1 cellular context compared by ENCODE assay signal in the genomic region with DNA sequence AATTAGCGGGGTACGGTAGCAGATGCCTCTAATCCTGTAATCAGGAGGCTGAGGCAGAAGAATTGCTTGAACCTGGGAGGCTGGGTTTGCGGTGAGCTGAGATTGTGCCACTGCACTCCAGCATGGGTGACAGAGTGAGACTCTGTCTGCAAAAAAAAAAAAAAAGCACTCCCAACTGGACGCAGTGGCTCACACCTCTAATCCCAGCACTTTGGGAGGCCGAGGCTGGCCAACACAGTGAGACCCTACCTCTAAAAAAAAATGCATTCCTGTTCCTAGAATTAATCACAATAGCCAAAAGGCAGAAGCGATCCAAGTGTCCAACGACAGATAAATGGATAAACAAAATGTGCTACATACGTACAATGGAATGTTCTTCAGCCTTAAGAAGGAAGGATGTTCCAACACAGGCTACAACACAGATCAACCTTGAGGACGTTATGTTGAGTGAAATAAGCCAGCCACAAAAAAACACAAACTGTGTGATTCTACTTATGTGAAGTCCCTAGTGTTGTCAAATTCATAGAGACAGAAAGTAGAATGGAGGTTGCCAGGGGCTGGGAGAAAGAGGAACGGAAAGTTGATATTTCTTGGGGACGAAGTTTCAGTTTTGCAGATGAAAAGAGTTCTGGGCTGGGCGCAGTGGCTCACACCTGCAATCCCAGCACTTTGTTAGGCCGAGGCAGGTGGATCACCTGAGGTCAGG.
TF ChIP-seq lines count a peak whose summit lies in the region.

No MANE protein-coding gene starts in this region.

TF ChIP-seq in K562, 482 proteins besides CTCF, POLR2A, EP300 and RAD21:
- no peak for TF ChIP-seq POLR3G (IDR thresholded peaks at IDR 0.05; ENCODE audit: extremely low read depth, insufficient read length, insufficient replicate concordance)
- TF ChIP-seq, protein P1, sequence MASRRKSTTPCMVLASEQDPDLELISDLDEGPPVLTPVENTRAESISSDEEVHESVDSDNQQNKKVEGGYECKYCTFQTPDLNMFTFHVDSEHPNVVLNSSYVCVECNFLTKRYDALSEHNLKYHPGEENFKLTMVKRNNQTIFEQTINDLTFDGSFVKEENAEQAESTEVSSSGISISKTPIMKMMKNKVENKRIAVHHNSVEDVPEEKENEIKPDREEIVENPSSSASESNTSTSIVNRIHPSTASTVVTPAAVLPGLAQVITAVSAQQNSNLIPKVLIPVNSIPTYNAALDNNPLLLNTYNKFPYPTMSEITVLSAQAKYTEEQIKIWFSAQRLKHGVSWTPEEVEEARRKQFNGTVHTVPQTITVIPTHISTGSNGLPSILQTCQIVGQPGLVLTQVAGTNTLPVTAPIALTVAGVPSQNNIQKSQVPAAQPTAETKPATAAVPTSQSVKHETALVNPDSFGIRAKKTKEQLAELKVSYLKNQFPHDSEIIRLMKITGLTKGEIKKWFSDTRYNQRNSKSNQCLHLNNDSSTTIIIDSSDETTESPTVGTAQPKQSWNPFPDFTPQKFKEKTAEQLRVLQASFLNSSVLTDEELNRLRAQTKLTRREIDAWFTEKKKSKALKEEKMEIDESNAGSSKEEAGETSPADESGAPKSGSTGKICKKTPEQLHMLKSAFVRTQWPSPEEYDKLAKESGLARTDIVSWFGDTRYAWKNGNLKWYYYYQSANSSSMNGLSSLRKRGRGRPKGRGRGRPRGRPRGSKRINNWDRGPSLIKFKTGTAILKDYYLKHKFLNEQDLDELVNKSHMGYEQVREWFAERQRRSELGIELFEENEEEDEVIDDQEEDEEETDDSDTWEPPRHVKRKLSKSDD (conservative IDR thresholded peaks at IDR 0.05; ENCODE audit: low read length): no peak
- TF ChIP-seq HDGF (IDR thresholded peaks at IDR 0.05): no peak
- TF ChIP-seq, protein P2, sequence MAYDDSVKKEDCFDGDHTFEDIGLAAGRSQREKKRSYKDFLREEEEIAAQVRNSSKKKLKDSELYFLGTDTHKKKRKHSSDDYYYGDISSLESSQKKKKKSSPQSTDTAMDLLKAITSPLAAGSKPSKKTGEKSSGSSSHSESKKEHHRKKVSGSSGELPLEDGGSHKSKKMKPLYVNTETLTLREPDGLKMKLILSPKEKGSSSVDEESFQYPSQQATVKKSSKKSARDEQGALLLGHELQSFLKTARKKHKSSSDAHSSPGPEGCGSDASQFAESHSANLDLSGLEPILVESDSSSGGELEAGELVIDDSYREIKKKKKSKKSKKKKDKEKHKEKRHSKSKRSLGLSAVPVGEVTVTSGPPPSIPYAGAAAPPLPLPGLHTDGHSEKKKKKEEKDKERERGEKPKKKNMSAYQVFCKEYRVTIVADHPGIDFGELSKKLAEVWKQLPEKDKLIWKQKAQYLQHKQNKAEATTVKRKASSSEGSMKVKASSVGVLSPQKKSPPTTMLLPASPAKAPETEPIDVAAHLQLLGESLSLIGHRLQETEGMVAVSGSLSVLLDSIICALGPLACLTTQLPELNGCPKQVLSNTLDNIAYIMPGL (CRISPR knock-in tag; IDR thresholded peaks at IDR 0.05): 0 out of 2 replicates have a peak, but pooled peaks have one; percentile 53
- no peak for TF ChIP-seq ZNF324 (CRISPR knock-in tag; IDR thresholded peaks at IDR 0.05)
- no peak for TF ChIP-seq IRF2 (CRISPR knock-in tag; IDR thresholded peaks at IDR 0.05)
- TF ChIP-seq ZNF384 (IDR thresholded peaks at IDR 0.05; ENCODE audit: low read depth, low read length): peak; percentile 54; the same call in 1 of the 2 replicates
